ENCODE assay signal across 13 cellular contexts in genomic region chr20:278607-279571, GRCh38. TPM values are rescaled to one million over a fixed set of nuclear protein-coding genes. Genes with fewer than 3 reads are reported as not detected.
DNase-seq lines count a peak whose midpoint lies in the region; ATAC-seq and TF ChIP-seq lines count a peak whose summit lies in the region.
"Had no signal": no experiment of that assay in that cellular context is flagged by ENCODE, and none has a peak within 500 bp of the region (broad histone marks: within the 10 kb centered on the region; RNA-seq: fewer than 3 reads in every experiment).

No MANE protein-coding gene starts in this region.

- H3K36me3 ChIP-seq in RWPE2 (ENCODE audit: low read depth) (no peaks in the 10 kb centered on the region), endodermal cell (ENCODE audit: control insufficient read depth, insufficient read depth, low read length) (peaks cover 34% of the 10 kb centered on the region)

- H3K9ac ChIP-seq in endodermal cell (ENCODE audit: extremely low read depth, low read length, poor library complexity, severe bottlenecking) = no peak overlapping the region

- DNase-seq in RWPE2 (ENCODE audit: low spot score) = no peak
- peak; percentile 85 for DNase-seq in endodermal cell
- DNase-seq in iPS-NIHi7 (ENCODE audit: extremely low spot score) = peak; percentile 42
- no peak for DNase-seq in stimulated activated naive B cell treated with anti-CD40 and anti-IgM and Interleukin-4, amounts not matched to agents 10 μg/mL and 1 μg/mL and 100 μg/mL, for 72 hours
- no peak for DNase-seq in germinal center (ENCODE audit: low spot score)
- no peak for DNase-seq in amniotic stem cell (lab: John Stamatoyannopoulos, UW)
- DNase-seq in C1 segment of cervical spinal cord (lab: John Stamatoyannopoulos, UW) = no peak
- DNase-seq: Calu3 had no signal

- peak overlapping the region; percentile 72 for H3K27ac Mint-ChIP-seq in endodermal cell
- no peak overlapping the region for H3K27ac Mint-ChIP-seq in stimulated activated naive B cell treated with anti-CD40 and anti-IgM and Interleukin-4, amounts not matched to agents 10 μg/mL and 1 μg/mL and 100 μg/mL, for 72 hours
- H3K27ac Mint-ChIP-seq: activated T-helper 1 cell treated with anti-CD3 and anti-CD28 coated beads, Interleukin-12 subunit alpha, Interleukin-12 subunit beta, Interleukin-2, Interleukin-4 antibody, amounts not matched to agents 30 ng/mL and 10 ng/mL and 1 ng/mL, durations not matched to agents 14 hours and 24 hours and 36 hours had no signal

- H3K27ac ChIP-seq in RWPE2 (ENCODE audit: poor library complexity, severe bottlenecking) (no peak overlapping the region), endodermal cell (ENCODE audit: low read depth, low read length) (no peak overlapping the region)

- H3K27me3 Mint-ChIP-seq in endodermal cell (ENCODE audit: insufficient read depth) = peaks cover 7% of the 10 kb centered on the region
- no peaks in the 10 kb centered on the region for H3K27me3 Mint-ChIP-seq in stimulated activated naive B cell treated with anti-CD40 and anti-IgM and Interleukin-4, amounts not matched to agents 10 μg/mL and 1 μg/mL and 100 μg/mL, for 72 hours

- H3K27me3 ChIP-seq in RWPE2 (ENCODE audit: insufficient read depth, poor library complexity, severe bottlenecking) (no peaks in the 10 kb centered on the region), endodermal cell (ENCODE audit: control insufficient read depth, insufficient read depth, low read length, poor library complexity, severe bottlenecking) (no peaks in the 10 kb centered on the region)

- no peaks in the 10 kb centered on the region for H3K4me1 ChIP-seq in RWPE2 (ENCODE audit: insufficient read depth, poor library complexity, severe bottlenecking)
- no peaks in the 10 kb centered on the region for H3K4me1 ChIP-seq in endodermal cell (ENCODE audit: control insufficient read depth, insufficient read depth, low read length)

- peaks cover 3% of the 10 kb centered on the region for H3K9me3 Mint-ChIP-seq in endodermal cell
- H3K9me3 Mint-ChIP-seq in stimulated activated naive B cell treated with anti-CD40 and anti-IgM and Interleukin-4, amounts not matched to agents 10 μg/mL and 1 μg/mL and 100 μg/mL, for 72 hours = peaks cover 0 to 2% of the 10 kb centered on the region in 2 donors
- H3K9me3 Mint-ChIP-seq: activated T-helper 1 cell treated with anti-CD3 and anti-CD28 coated beads, Interleukin-12 subunit alpha, Interleukin-12 subunit beta, Interleukin-2, Interleukin-4 antibody, amounts not matched to agents 30 ng/mL and 10 ng/mL and 1 ng/mL, durations not matched to agents 14 hours and 24 hours and 36 hours had no signal

- H3K4me1 Mint-ChIP-seq in endodermal cell = peaks cover 6% of the 10 kb centered on the region
- H3K4me1 Mint-ChIP-seq in stimulated activated naive B cell treated with anti-CD40 and anti-IgM and Interleukin-4, amounts not matched to agents 10 μg/mL and 1 μg/mL and 100 μg/mL, for 72 hours = peaks cover 0 to 4% of the 10 kb centered on the region in 2 donors

- ATAC-seq in RWPE2 (ENCODE audit: low read depth) (peak; percentile 70), GM21528 (IDR thresholded peaks at IDR 0.05; ENCODE audit: low FRiP score, unreplicated experiment) (no peak)
- ATAC-seq in stimulated activated naive B cell treated with anti-CD40 and anti-IgM and Interleukin-4, amounts not matched to agents 10 μg/mL and 1 μg/mL and 100 μg/mL, for 72 hours (replicated peaks) = peak in 1 of 2 donors; percentile 16

- no peaks in the 10 kb centered on the region for H3K9me3 ChIP-seq in RWPE2 (ENCODE audit: severe bottlenecking)
- no peaks in the 10 kb centered on the region for H3K9me3 ChIP-seq in endodermal cell (ENCODE audit: control insufficient read depth, low read length)

- peaks cover 61% of the 10 kb centered on the region for H3K36me3 Mint-ChIP-seq in endodermal cell (ENCODE audit: low read depth)
- H3K36me3 Mint-ChIP-seq in stimulated activated naive B cell treated with anti-CD40 and anti-IgM and Interleukin-4, amounts not matched to agents 10 μg/mL and 1 μg/mL and 100 μg/mL, for 72 hours = peaks cover 14 to 33% of the 10 kb centered on the region in 2 donors

- WGBS in endodermal cell (ENCODE audit: insufficient coverage in 1 of 2, insufficient read length in 1 of 2), 2 experiments = 48 to 77% methylated on average over 24 to 60 of the region's 88 CpGs

- TF ChIP-seq CTCF in RWPE2 (IDR thresholded peaks at IDR 0.05; ENCODE audit: poor library complexity, severe bottlenecking) (peak; percentile 40), endodermal cell (conservative IDR thresholded peaks at IDR 0.05) (peak; percentile 68)

- H3K4me3 ChIP-seq in RWPE2 (ENCODE audit: severe bottlenecking) (no peak overlapping the region), endodermal cell (ENCODE audit: low read length) (no peak overlapping the region)

- H3K4me3 Mint-ChIP-seq in endodermal cell = peak overlapping the region; percentile 39
- H3K4me3 Mint-ChIP-seq in stimulated activated naive B cell treated with anti-CD40 and anti-IgM and Interleukin-4, amounts not matched to agents 10 μg/mL and 1 μg/mL and 100 μg/mL, for 72 hours = peak overlapping the region; percentile 60 to 76
- H3K4me3 Mint-ChIP-seq: activated T-helper 1 cell treated with anti-CD3 and anti-CD28 coated beads, Interleukin-12 subunit alpha, Interleukin-12 subunit beta, Interleukin-2, Interleukin-4 antibody, amounts not matched to agents 30 ng/mL and 10 ng/mL and 1 ng/mL, durations not matched to agents 14 hours and 24 hours and 36 hours had no signal

RNA-seq across cellular contexts. Expression of gene C20orf96, which starts 11.7 kb away (rescaled TPM):
- 10 to 100 TPM; 21.8 to 29.4 TPM for total RNA-seq in endodermal cell
- polyA plus RNA-seq in endodermal cell (2013, experiment 1 of 2) = 42.1 TPM
- polyA plus RNA-seq in endodermal cell (2013, experiment 2 of 2) = 32.5 TPM

RNA-seq across cellular contexts. Expression of gene ZCCHC3, which starts 18.5 kb away (rescaled TPM):
- total RNA-seq in endodermal cell = 10 to 100 TPM; 39.5 to 46.1 TPM
- polyA plus RNA-seq in endodermal cell (2013, experiment 1 of 2) = 41.4 TPM
- polyA plus RNA-seq in endodermal cell (2013, experiment 2 of 2) = 36.9 TPM

RNA-seq across cellular contexts. Expression of gene DEFB132, which starts 21.4 kb away (rescaled TPM):
- not detected for total RNA-seq in endodermal cell
- not detected for polyA plus RNA-seq in endodermal cell (2013, experiment 1 of 2)
- not detected for polyA plus RNA-seq in endodermal cell (2013, experiment 2 of 2)
- total RNA-seq: activated T-helper 1 cell treated with anti-CD3 and anti-CD28 coated beads, Interleukin-12 subunit alpha, Interleukin-12 subunit beta, Interleukin-2, Interleukin-4 antibody, amounts not matched to agents 30 ng/mL and 10 ng/mL and 1 ng/mL, durations not matched to agents 14 hours and 24 hours and 36 hours; Calu3; cerebellum; NCI-H460; RPMI7951 had no signal

RNA-seq across cellular contexts. Expression of gene SOX12, which starts 46.5 kb away (rescaled TPM):
- total RNA-seq in endodermal cell = 10 to 100 TPM; 71.4 to 81.7 TPM
- 60.7 TPM for polyA plus RNA-seq in endodermal cell (2013, experiment 1 of 2)
- polyA plus RNA-seq in endodermal cell (2013, experiment 2 of 2) = 57.0 TPM

RNA-seq across cellular contexts. Expression of gene DEFB129, which starts 51.8 kb away (rescaled TPM):
- not detected for total RNA-seq in endodermal cell
- polyA plus RNA-seq in endodermal cell (2013, experiment 1 of 2) = not detected
- not detected for polyA plus RNA-seq in endodermal cell (2013, experiment 2 of 2)
- total RNA-seq: activated T-helper 1 cell treated with anti-CD3 and anti-CD28 coated beads, Interleukin-12 subunit alpha, Interleukin-12 subunit beta, Interleukin-2, Interleukin-4 antibody, amounts not matched to agents 30 ng/mL and 10 ng/mL and 1 ng/mL, durations not matched to agents 14 hours and 24 hours and 36 hours; Calu3; cerebellum; NCI-H460; RPMI7951 had no signal

Comparison
In these comparisons a context has a peak if more than half of its experiments do, and no peak if none do; other contexts are left out.
1. DNase-seq: peak in endodermal cell (single experiment) and iPS-NIHi7 (single experiment); none in RWPE2 (single experiment), stimulated activated naive B cell treated with anti-CD40 and anti-IgM and Interleukin-4, amounts not matched to agents 10 μg/mL and 1 μg/mL and 100 μg/mL, for 72 hours (single experiment), germinal center (single experiment), amniotic stem cell (single experiment) and C1 segment of cervical spinal cord (0 of 14).